Comparison of ENCODE assay signal across 24 cellular contexts in the genomic region with DNA sequence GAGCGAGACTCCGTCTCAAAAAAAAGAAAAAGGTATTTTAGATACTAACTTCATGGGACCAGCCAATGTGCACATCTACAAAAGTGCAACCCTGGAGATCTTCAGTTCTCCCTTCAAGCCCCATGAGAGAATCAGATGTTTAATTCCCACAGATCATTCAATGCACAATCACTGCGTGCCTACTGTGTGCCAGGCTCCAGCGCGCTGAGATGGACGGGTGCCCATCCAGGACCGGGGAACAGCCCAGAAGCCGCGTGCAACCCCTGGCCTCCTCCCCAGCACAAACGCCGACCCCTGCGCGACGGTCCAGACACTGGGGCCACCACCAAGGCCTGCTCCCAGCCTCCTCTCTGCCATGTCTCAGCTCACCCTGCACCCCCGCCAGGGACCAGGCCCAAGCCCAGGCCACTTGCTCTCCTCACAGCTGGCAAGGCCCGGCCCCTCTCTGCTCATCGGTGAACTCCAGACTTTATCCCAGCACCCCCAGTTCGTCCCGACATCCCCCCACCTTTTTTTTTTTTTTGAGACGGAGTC.
"Had no signal": no experiment of that assay in that cellular context is flagged by ENCODE, and none has a peak within 500 bp of the region (broad histone marks: within the 10 kb centered on the region; RNA-seq: fewer than 3 reads in every experiment).

No MANE protein-coding gene starts in this region.

- H3K27me3 Mint-ChIP-seq: effector memory CD8-positive, alpha-beta T cell; naive B cell; natural killer cell treated with Interleukin-12 subunit alpha and Interleukin-12 subunit beta and Interleukin-15 and Interleukin-18, amount 100 ng/mL, for 72 hours; stimulated activated memory B cell treated with anti-CD40 and anti-IgM and Interleukin-4, amounts not matched to agents 10 μg/mL and 1 μg/mL and 100 μg/mL, for 72 hours; type B pancreatic cell had no signal

- H3K9me3 Mint-ChIP-seq: effector memory CD8-positive, alpha-beta T cell; mesothelial cell of epicardium; naive B cell; natural killer cell treated with Interleukin-12 subunit alpha and Interleukin-12 subunit beta and Interleukin-15 and Interleukin-18, amount 100 ng/mL, for 72 hours; neural crest cell; stimulated activated memory B cell treated with anti-CD40 and anti-IgM and Interleukin-4, amounts not matched to agents 10 μg/mL and 1 μg/mL and 100 μg/mL, for 72 hours; type B pancreatic cell had no signal

- ATAC-seq: effector memory CD8-positive, alpha-beta T cell; left lobe of liver; mucosa of descending colon; natural killer cell treated with Interleukin-12 subunit alpha and Interleukin-12 subunit beta and Interleukin-15 and Interleukin-18, amount 100 ng/mL, for 72 hours; stimulated activated memory B cell treated with anti-CD40 and anti-IgM and Interleukin-4, amounts not matched to agents 10 μg/mL and 1 μg/mL and 100 μg/mL, for 72 hours; stimulated activated naive CD8-positive, alpha-beta T cell treated with anti-CD3 and anti-CD28 coated beads, Interleukin-15, Interleukin-2, amounts not matched to agents 100 U/mL and 50 U/mL, for 24 hours had no signal

- H3K4me3 Mint-ChIP-seq: effector memory CD8-positive, alpha-beta T cell; mesothelial cell of epicardium; natural killer cell treated with Interleukin-12 subunit alpha and Interleukin-12 subunit beta and Interleukin-15 and Interleukin-18, amount 100 ng/mL, for 72 hours; stimulated activated memory B cell treated with anti-CD40 and anti-IgM and Interleukin-4, amounts not matched to agents 10 μg/mL and 1 μg/mL and 100 μg/mL, for 72 hours; type B pancreatic cell had no signal

- H3K27ac ChIP-seq: prostate gland, right atrium auricular region, sigmoid colon, testis, tibial artery had no signal

- H3K27ac Mint-ChIP-seq: mesothelial cell of epicardium; natural killer cell treated with Interleukin-12 subunit alpha and Interleukin-12 subunit beta and Interleukin-15 and Interleukin-18, amount 100 ng/mL, for 72 hours; type B pancreatic cell had no signal

- H3K36me3 Mint-ChIP-seq: naive B cell; natural killer cell treated with Interleukin-12 subunit alpha and Interleukin-12 subunit beta and Interleukin-15 and Interleukin-18, amount 100 ng/mL, for 72 hours had no signal

- FAIRE-seq: endometrium, frontal cortex, kidney had no signal

- H3K27me3 ChIP-seq: right atrium auricular region, sigmoid colon, testis, tibial artery had no signal

- H3K4me3 ChIP-seq: mucosa of descending colon, prostate gland, right atrium auricular region, sigmoid colon, testis, tibial artery had no signal

- H3K9me3 ChIP-seq: mucosa of descending colon, prostate gland, right atrium auricular region, sigmoid colon, testis, tibial artery had no signal

- H3K4me1 ChIP-seq: prostate gland had no signal

- DNase-seq: cortex of kidney; effector memory CD8-positive, alpha-beta T cell; hypothalamus; kidney; mesenchymal stem cell; mucosa of descending colon; naive B cell; sigmoid colon; stimulated activated CD4-positive, alpha-beta T cell treated with anti-CD3 and anti-CD28 coated beads, Interleukin-2, amount 100 ng/mL, for 24 hours; stimulated activated CD4-positive, alpha-beta T cell treated with anti-CD3 and anti-CD28 coated beads, Interleukin-4, amount 100 ng/mL, for 24 hours; stimulated activated naive CD8-positive, alpha-beta T cell treated with anti-CD3 and anti-CD28 coated beads, Interleukin-15, Interleukin-2, amounts not matched to agents 100 U/mL and 50 U/mL, for 24 hours; substantia nigra; testis; tibial artery had no signal

- H3K36me3 ChIP-seq: prostate gland, right atrium auricular region, sigmoid colon had no signal
